20 cellular contexts compared by ENCODE assay signal in genomic region chr11:8281266-8281665, GRCh38. TPM values are rescaled to one million over a fixed set of nuclear protein-coding genes. Genes with fewer than 3 reads are reported as not detected.
"Had no signal": no experiment of that assay in that cellular context is flagged by ENCODE, and none has a peak within 500 bp of the region (broad histone marks: within the 10 kb centered on the region; RNA-seq: fewer than 3 reads in every experiment).

No MANE protein-coding gene starts in this region.

- H3K4me3 ChIP-seq: esophagus muscularis mucosa, gastrocnemius medialis, left lung, lung, stomach, thoracic aorta, transverse colon had no signal

- H3K27ac Mint-ChIP-seq: nephron had no signal

- H3K27ac ChIP-seq: epithelial cell of prostate, esophagus muscularis mucosa, left lung, stomach, thoracic aorta, transverse colon had no signal

- H3K27me3 ChIP-seq: esophagus muscularis mucosa, gastrocnemius medialis had no signal

- H3K4me3 Mint-ChIP-seq: nephron had no signal

- H3K4me1 ChIP-seq: left lung had no signal

- DNase-seq: effector memory CD4-positive, alpha-beta T cell; gastrocnemius medialis; glutamatergic neuron; left lung; mesenchymal stem cell; midbrain; small intestine; stimulated activated CD4-positive, alpha-beta T cell treated with anti-CD3 and anti-CD28 coated beads, Interleukin-12 subunit alpha, Interleukin-12 subunit beta, amount 100 ng/mL, for 4 hours; stimulated activated naive CD4-positive, alpha-beta T cell; substantia nigra; transverse colon had no signal

- ATAC-seq: gastrocnemius medialis, left lung had no signal

- H3K9me3 ChIP-seq: esophagus muscularis mucosa, gastrocnemius medialis, left lung, stomach, thoracic aorta, transverse colon had no signal

- H3K36me3 ChIP-seq: esophagus muscularis mucosa, gastrocnemius medialis, left lung, stomach, thoracic aorta, transverse colon had no signal

RNA-seq across cellular contexts. Expression of gene LMO1, which starts 17.6 kb away (rescaled TPM):
- total RNA-seq: fibroblast of villous mesenchyme, left lung, omental fat pad, pulmonary artery endothelial cell, stomach, thoracic aorta, transverse colon had no signal
